9 cellular contexts compared by ENCODE assay signal in the genomic region with DNA sequence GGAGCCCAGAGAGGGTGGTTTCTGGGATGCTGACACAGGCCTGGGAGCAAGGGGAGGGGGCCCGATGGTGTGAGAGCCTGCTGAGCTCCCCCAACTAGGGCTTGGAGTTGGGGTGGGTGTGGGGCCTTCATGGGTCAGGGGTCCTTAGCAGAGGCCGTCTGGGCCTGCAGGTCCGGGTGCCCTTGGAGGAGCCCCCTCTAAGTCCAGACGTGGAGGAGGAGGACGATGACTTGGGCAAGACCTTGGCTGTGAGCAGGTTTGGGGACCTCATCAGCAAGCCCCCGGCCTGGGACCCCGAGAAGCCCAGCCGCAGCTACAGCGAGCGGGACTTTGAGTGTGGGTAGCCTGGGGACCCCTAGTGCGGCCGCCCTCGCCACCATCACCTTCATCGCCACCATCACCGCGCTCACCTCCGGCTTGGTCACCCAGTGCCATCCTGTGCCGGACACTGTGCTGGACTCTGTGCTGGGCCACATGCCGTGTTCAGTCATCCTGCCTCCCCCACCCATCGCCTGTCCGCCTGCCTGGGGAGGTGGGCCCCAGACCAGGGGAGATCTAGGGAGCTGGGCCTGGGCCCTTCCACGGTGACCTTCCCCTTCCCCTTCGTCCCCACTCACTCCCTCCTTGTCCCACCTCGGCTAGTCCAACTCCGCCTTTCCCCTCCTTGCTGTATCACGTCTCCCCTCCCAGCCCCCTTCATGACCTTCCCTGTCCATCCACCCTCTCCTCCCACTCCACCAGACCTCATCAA. TPM values are rescaled to one million over a fixed set of nuclear protein-coding genes. Genes with fewer than 3 reads are reported as not detected.
DNase-seq lines count a peak whose midpoint lies in the region; ATAC-seq lines count a peak whose summit lies in the region.
"Had no signal": no experiment of that assay in that cellular context is flagged by ENCODE, and none has a peak within 500 bp of the region (broad histone marks: within the 10 kb centered on the region; RNA-seq: fewer than 3 reads in every experiment).

No MANE protein-coding gene starts in this region.

- H3K9ac ChIP-seq in endocrine pancreas (ENCODE audit: control insufficient read depth, insufficient read depth, low read length) (peak overlapping the region; percentile 49), mesendoderm (ENCODE audit: low read length) (peak overlapping the region; percentile 74)

- H3K18ac ChIP-seq in mesendoderm (ENCODE audit: low read length), result peak overlapping the region; percentile 54

- no peak overlapping the region for H2AK5ac ChIP-seq in mesendoderm (ENCODE audit: low read length)

- H3K4me1 ChIP-seq in endocrine pancreas (ENCODE audit: control insufficient read depth, insufficient read depth, low read length) (no peaks in the 10 kb centered on the region), mesendoderm (ENCODE audit: control insufficient read depth, low read depth, low read length) (no peaks in the 10 kb centered on the region)

- no peaks in the 10 kb centered on the region for H3K36me3 ChIP-seq in endocrine pancreas (ENCODE audit: control insufficient read depth, insufficient read depth, low read length)
- H3K36me3 ChIP-seq in mesendoderm (ENCODE audit: control insufficient read depth, insufficient read depth, low read length), result no peaks in the 10 kb centered on the region
- H3K36me3 ChIP-seq: Peyer's patch had no signal

- peak overlapping the region; percentile 52 for H3K4me3 Mint-ChIP-seq in activated naive CD8-positive, alpha-beta T cell
- no peak overlapping the region for H3K4me3 Mint-ChIP-seq in activated naive CD8-positive, alpha-beta T cell treated with anti-CD3 and anti-CD28 coated beads, Interleukin-2, amount 50 U/mL, for 24 hours

- no CpG with 5 or more reads among the region's 26 CpGs for WGBS in mesendoderm (ENCODE audit: extremely low coverage, insufficient coverage, low lambda C conversion rate)

- H3K36me3 Mint-ChIP-seq in activated naive CD8-positive, alpha-beta T cell, result no peaks in the 10 kb centered on the region
- no peaks in the 10 kb centered on the region for H3K36me3 Mint-ChIP-seq in activated naive CD8-positive, alpha-beta T cell treated with anti-CD3 and anti-CD28 coated beads, Interleukin-2, amount 50 U/mL, for 24 hours (ENCODE audit: low read depth)

- no peak overlapping the region for H3K27ac Mint-ChIP-seq in activated naive CD8-positive, alpha-beta T cell
- H3K27ac Mint-ChIP-seq in activated naive CD8-positive, alpha-beta T cell treated with anti-CD3 and anti-CD28 coated beads, Interleukin-2, amount 50 U/mL, for 24 hours, result no peak overlapping the region

- peak overlapping the region; percentile 57 for H3K23ac ChIP-seq in mesendoderm (ENCODE audit: low read length)

- H4K5ac ChIP-seq in mesendoderm (ENCODE audit: low read length), result no peak overlapping the region

- no peak overlapping the region for H2BK15ac ChIP-seq in mesendoderm (replicated peaks; ENCODE audit: low read depth)

- H3K4ac ChIP-seq in mesendoderm (ENCODE audit: low read depth, low read length), result peak overlapping the region; percentile 1

- H2BK120ac ChIP-seq in mesendoderm (ENCODE audit: low read depth, low read length), result no peak overlapping the region

- no peaks in the 10 kb centered on the region for H3K79me1 ChIP-seq in mesendoderm (ENCODE audit: low read length)

- H3K27me3 Mint-ChIP-seq in activated naive CD8-positive, alpha-beta T cell, result peaks cover 5% of the 10 kb centered on the region
- H3K27me3 Mint-ChIP-seq in activated naive CD8-positive, alpha-beta T cell treated with anti-CD3 and anti-CD28 coated beads, Interleukin-2, amount 50 U/mL, for 24 hours, result peaks cover 25% of the 10 kb centered on the region

- peak overlapping the region; percentile 47 for H3K4me2 ChIP-seq in mesendoderm (ENCODE audit: low read length)

- no peaks in the 10 kb centered on the region for H3K79me2 ChIP-seq in mesendoderm (ENCODE audit: control insufficient read depth, insufficient read depth, low read length)

- no peak for ATAC-seq in activated naive CD8-positive, alpha-beta T cell treated with anti-CD3 and anti-CD28 coated beads, Interleukin-2, amount 50 U/mL, for 24 hours
- ATAC-seq in GM21367 (IDR thresholded peaks at IDR 0.05; ENCODE audit: unreplicated experiment), result no peak
- ATAC-seq in GM18861 (IDR thresholded peaks at IDR 0.05; ENCODE audit: unreplicated experiment), result no peak
- ATAC-seq in HG03175 (IDR thresholded peaks at IDR 0.05; ENCODE audit: unreplicated experiment), result no peak

- H2BK5ac ChIP-seq in mesendoderm (ENCODE audit: low read length), result no peak overlapping the region

- no peak overlapping the region for H4K8ac ChIP-seq in mesendoderm (ENCODE audit: low read depth, low read length)

- no peak overlapping the region for H3K27ac ChIP-seq in mesendoderm (ENCODE audit: low read depth, low read length)
- H3K27ac ChIP-seq: Peyer's patch had no signal

- no peak overlapping the region for H3K4me3 ChIP-seq in endocrine pancreas (ENCODE audit: control insufficient read depth, insufficient read depth, low read length)
- no peak overlapping the region for H3K4me3 ChIP-seq in mesendoderm (ENCODE audit: low read length)

- H3K4me1 Mint-ChIP-seq in activated naive CD8-positive, alpha-beta T cell (ENCODE audit: low read depth), result peaks cover 5% of the 10 kb centered on the region
- H3K4me1 Mint-ChIP-seq in activated naive CD8-positive, alpha-beta T cell treated with anti-CD3 and anti-CD28 coated beads, Interleukin-2, amount 50 U/mL, for 24 hours, result peaks cover 12% of the 10 kb centered on the region

- no peaks in the 10 kb centered on the region for H3K9me3 Mint-ChIP-seq in activated naive CD8-positive, alpha-beta T cell (ENCODE audit: low read depth)
- H3K9me3 Mint-ChIP-seq in activated naive CD8-positive, alpha-beta T cell treated with anti-CD3 and anti-CD28 coated beads, Interleukin-2, amount 50 U/mL, for 24 hours, result no peaks in the 10 kb centered on the region

- H3K9me3 ChIP-seq in endocrine pancreas (ENCODE audit: control insufficient read depth, low read length), result no peaks in the 10 kb centered on the region
- H3K9me3 ChIP-seq: Peyer's patch had no signal

- peak overlapping the region; percentile 85 for H3K56ac ChIP-seq in mesendoderm (ENCODE audit: low read length)

- no peak for DNase-seq in activated naive CD8-positive, alpha-beta T cell treated with anti-CD3 and anti-CD28 coated beads, Interleukin-2, amount 50 U/mL, for 24 hours
- DNase-seq in mesendoderm (no peak), ureter (ENCODE audit: low spot score) (peak; percentile 43)

- H3K27me3 ChIP-seq in endocrine pancreas (ENCODE audit: control insufficient read depth, insufficient read depth, low read length) (no peaks in the 10 kb centered on the region), mesendoderm (ENCODE audit: insufficient read depth, low read length, poor library complexity) (no peaks in the 10 kb centered on the region)
- H3K27me3 ChIP-seq: Peyer's patch had no signal

RNA-seq across cellular contexts. Expression of a gene that starts 1.0 kb away (rescaled TPM):
- polyA plus RNA-seq in mesendoderm (2013, experiment 1 of 2), result 3.0 TPM
- polyA plus RNA-seq in mesendoderm (2013, experiment 2 of 2), result 2.8 TPM
- 12.2 TPM for total RNA-seq in ureter

RNA-seq across cellular contexts. Expression of a gene that starts 30.8 kb away (rescaled TPM):
- 14.4 TPM for polyA plus RNA-seq in mesendoderm (2013, experiment 1 of 2)
- polyA plus RNA-seq in mesendoderm (2013, experiment 2 of 2), result 12.7 TPM
- total RNA-seq in ureter, result 39.5 TPM

RNA-seq across cellular contexts. Expression of a gene that starts 56.3 kb away (rescaled TPM):
- polyA plus RNA-seq in mesendoderm (2013, experiment 1 of 2), result 0.84 TPM
- polyA plus RNA-seq in mesendoderm (2013, experiment 2 of 2), result 0.85 TPM
- total RNA-seq in ureter, result 0.78 TPM
- total RNA-seq: Peyer's patch had no signal

RNA-seq across cellular contexts. Expression of a gene that starts 57.1 kb away (rescaled TPM):
- polyA plus RNA-seq in mesendoderm (2013, experiment 1 of 2), result 51.2 TPM
- 51.9 TPM for polyA plus RNA-seq in mesendoderm (2013, experiment 2 of 2)
- 89.1 TPM for total RNA-seq in ureter
